8 cellular contexts compared by ENCODE assay signal in genomic region chrX:96683997-96684338, GRCh38. TPM values are rescaled to one million over a fixed set of nuclear protein-coding genes. Genes with fewer than 3 reads are reported as not detected.
DNase-seq lines count a peak whose midpoint lies in the region; ATAC-seq and TF ChIP-seq lines count a peak whose summit lies in the region.

No MANE protein-coding gene starts in this region.

- no peak overlapping the region for H3K9ac ChIP-seq in iPS-15b (ENCODE audit: low read depth, low read length)

- H3K4me3 ChIP-seq in iPS-15b (ENCODE audit: low read depth, low read length), result peak overlapping the region; percentile 94

- CTCF ChIA-PET in T-cell (lab: Charles Lee), result interaction anchor here in 1 of 2 donors (0.9 kb wide), 1 partner anchor 64 kb away, joined by 3 read pairs; no protein-coding TSS in a partner anchor

- no peaks in the 10 kb centered on the region for H3K9me3 Mint-ChIP-seq in T-cell
- no peaks in the 10 kb centered on the region for H3K9me3 Mint-ChIP-seq in type B pancreatic cell

- H3K4me3 Mint-ChIP-seq in T-cell (peak overlapping the region; percentile 92 to 98 (median 95)), type B pancreatic cell (peak overlapping the region; percentile 98)

- peaks cover 0 to 13% of the 10 kb centered on the region in 2 donors for H3K27me3 Mint-ChIP-seq in T-cell
- H3K27me3 Mint-ChIP-seq in type B pancreatic cell, result no peaks in the 10 kb centered on the region

- H3K4me1 Mint-ChIP-seq in T-cell (peaks cover 38 to 39% (median 38%) of the 10 kb centered on the region in 3 donors), type B pancreatic cell (ENCODE audit: unreplicated experiment) (no peaks in the 10 kb centered on the region)

- H3K27ac Mint-ChIP-seq in T-cell (peak overlapping the region; percentile 50 to 90), type B pancreatic cell (peak overlapping the region; percentile 88)

- peak overlapping the region; percentile 91 for H3K27ac ChIP-seq in C4-2B

- H3K9me3 ChIP-seq in iPS-15b (ENCODE audit: control insufficient read depth, insufficient read depth, low read length), result no peaks in the 10 kb centered on the region

- peaks cover 10% of the 10 kb centered on the region for H3K27me3 ChIP-seq in iPS-15b (ENCODE audit: control insufficient read depth, insufficient read depth, low read length)

- no peaks in the 10 kb centered on the region for H3K36me3 Mint-ChIP-seq in T-cell
- H3K36me3 Mint-ChIP-seq in type B pancreatic cell, result peaks cover 4% of the 10 kb centered on the region

- H3K36me3 ChIP-seq in iPS-15b (ENCODE audit: control insufficient read depth, insufficient read depth, low read length), result no peaks in the 10 kb centered on the region

- POLR2A ChIA-PET in T-cell (lab: Charles Lee), result no interaction called here

- DNase-seq in T-cell (no peak), type B pancreatic cell (ENCODE audit: extremely low spot score, unreplicated experiment) (no peak), NCI-H146 (lab: John Stamatoyannopoulos, UW) (no peak)

- peak; percentile 11 for ATAC-seq in GM21619 (IDR thresholded peaks at IDR 0.05; ENCODE audit: unreplicated experiment)
- no peak for ATAC-seq in T-cell (replicated peaks in 1 of 4)
- ATAC-seq in GM18519 (IDR thresholded peaks at IDR 0.05; ENCODE audit: low FRiP score, unreplicated experiment), result no peak
- no peak for ATAC-seq in HG02884 (IDR thresholded peaks at IDR 0.05; ENCODE audit: unreplicated experiment)

- no peak for TF ChIP-seq CTCF in C4-2B (conservative IDR thresholded peaks at IDR 0.05)
- no peak for TF ChIP-seq CTCF in type B pancreatic cell (conservative IDR thresholded peaks at IDR 0.05)

- H3K4me1 ChIP-seq in iPS-15b (ENCODE audit: control insufficient read depth, insufficient read depth, low read length), result peaks cover 12% of the 10 kb centered on the region

RNA-seq across cellular contexts. Expression of gene DIAPH2, which starts 0.7 kb away (rescaled TPM):
- total RNA-seq in T-cell (10 to 100 TPM in 3 of 5 donors, 1 to 10 TPM in 2; 8.4 to 15.3 (median 10.8) TPM), type B pancreatic cell (ENCODE audit: low replicate concordance) (17.7 and 18.9 TPM in 2 replicates)
